ENCODE assay signal across 8 cellular contexts in genomic region chr5:160399402-160400353, GRCh38. TPM values are rescaled to one million over a fixed set of nuclear protein-coding genes. Genes with fewer than 3 reads are reported as not detected.
A peak's percentile ranks its signal among the peaks of the same experiment; 100 is the strongest.
DNase-seq lines count a peak whose midpoint lies in the region; ATAC-seq and TF ChIP-seq lines count a peak whose summit lies in the region.

FAM200C (minus strand) TSS chr5:160400054; CDS start chr5:160395490, 4,564 bp downstream.

- H3K36me3 ChIP-seq in SK-N-MC (ENCODE audit: insufficient read depth, low read length): peaks cover 26% of the 10 kb centered on the region
- H3K36me3 ChIP-seq in osteoblast (ENCODE audit: insufficient read depth, low read length): peaks cover 34% of the 10 kb centered on the region
- peaks cover 23% of the 10 kb centered on the region for H3K36me3 ChIP-seq in thoracic aorta

- no peaks in the 10 kb centered on the region for H4K20me1 ChIP-seq in osteoblast (ENCODE audit: insufficient read depth, low read length)

- peak within 1 kb of the TSS; percentile 89 for H3K4me3 ChIP-seq in SK-N-MC
- peak within 1 kb of the TSS; percentile 86 for H3K4me3 ChIP-seq in osteoblast (ENCODE audit: insufficient read depth, low read length)
- peak within 1 kb of the TSS; percentile 89 for H3K4me3 ChIP-seq in thoracic aorta

- H3K4me2 ChIP-seq in osteoblast (ENCODE audit: insufficient read depth, low read length): peak within 1 kb of the TSS; percentile 98

- peaks cover 38% of the 10 kb centered on the region for H3K79me2 ChIP-seq in osteoblast (ENCODE audit: insufficient read depth, low read length)

- peak; percentile 86 for ATAC-seq in HG02623 (IDR thresholded peaks at IDR 0.05; ENCODE audit: unreplicated experiment)
- ATAC-seq in activated naive CD4-positive, alpha-beta T cell treated with anti-CD3 and anti-CD28 coated beads, Interleukin-2, amount 50 U/mL, for 72 hours: peak; percentile 90 to 94
- peak; percentile 81 for ATAC-seq in thoracic aorta (ENCODE audit: insufficient number of reproducible peaks, low FRiP score, low read depth)

- H3K4me1 Mint-ChIP-seq in glutamatergic neuron (ENCODE audit: low read depth, unreplicated experiment): peaks cover 13% of the 10 kb centered on the region

- TF ChIP-seq CTCF in GM10266 (IDR thresholded peaks at IDR 0.05; ENCODE audit: control insufficient read depth, insufficient read depth, low read depth, missing control alignments): no peak
- TF ChIP-seq CTCF in glutamatergic neuron (IDR thresholded peaks at IDR 0.05; ENCODE audit: partially characterized antibody, unreplicated experiment): no peak
- TF ChIP-seq CTCF in osteoblast (IDR thresholded peaks at IDR 0.05; ENCODE audit: extremely low read depth, low read depth, low read length): no peak
- TF ChIP-seq CTCF in thoracic aorta (IDR thresholded peaks at IDR 0.05): no peak

- H3K27ac Mint-ChIP-seq in activated naive CD4-positive, alpha-beta T cell treated with anti-CD3 and anti-CD28 coated beads, Interleukin-2, amount 50 U/mL, for 72 hours: peak within 1 kb of the TSS; percentile 92 to 95
- peak within 1 kb of the TSS; percentile 97 for H3K27ac Mint-ChIP-seq in glutamatergic neuron (ENCODE audit: unreplicated experiment)

- H3K36me3 Mint-ChIP-seq in activated naive CD4-positive, alpha-beta T cell treated with anti-CD3 and anti-CD28 coated beads, Interleukin-2, amount 50 U/mL, for 72 hours: peaks cover 11 to 14% of the 10 kb centered on the region in 2 donors
- H3K36me3 Mint-ChIP-seq in glutamatergic neuron (ENCODE audit: unreplicated experiment): no peaks in the 10 kb centered on the region

- H3K9me3 ChIP-seq in SK-N-MC (ENCODE audit: low read depth, low read length) (no peaks in the 10 kb centered on the region), osteoblast (ENCODE audit: low read depth, low read length) (no peaks in the 10 kb centered on the region), thoracic aorta (no peaks in the 10 kb centered on the region)

- H3K9me3 Mint-ChIP-seq in activated naive CD4-positive, alpha-beta T cell treated with anti-CD3 and anti-CD28 coated beads, Interleukin-2, amount 50 U/mL, for 72 hours: no peaks in the 10 kb centered on the region
- peaks cover 10% of the 10 kb centered on the region for H3K9me3 Mint-ChIP-seq in glutamatergic neuron (ENCODE audit: unreplicated experiment)

- peak within 1 kb of the TSS; percentile 92 for H3K4me3 Mint-ChIP-seq in glutamatergic neuron (ENCODE audit: unreplicated experiment)

- no peaks in the 10 kb centered on the region for H3K27me3 ChIP-seq in osteoblast (ENCODE audit: insufficient read depth, low read length)
- no peaks in the 10 kb centered on the region for H3K27me3 ChIP-seq in thoracic aorta (replicated peaks; ENCODE audit: insufficient read depth)

- H3K4me1 ChIP-seq in osteoblast (ENCODE audit: insufficient read depth, low read length) (peaks cover 11% of the 10 kb centered on the region), thoracic aorta (ENCODE audit: control insufficient read depth in 1 of 2, low read depth in 2 of 2) (peaks cover 6 to 29% of the 10 kb centered on the region in 2 donors)

- DNase-seq in GM10266 (ENCODE audit: extremely low spot score) (peak; percentile 87), NCI-H1092 (lab: John Stamatoyannopoulos, UW) (peak; percentile 80), SK-N-MC (ENCODE audit: low read depth, low spot score) (peak; percentile 75), glutamatergic neuron (peak; percentile 95), osteoblast (ENCODE audit: insufficient read length, low spot score, missing footprints) (peak; percentile 97), thoracic aorta (ENCODE audit: low spot score) (peak; percentile 56)
- DNase-seq in activated naive CD4-positive, alpha-beta T cell treated with anti-CD3 and anti-CD28 coated beads, Interleukin-2, amount 50 U/mL, for 72 hours (ENCODE audit: low spot score in 2 of 2): peak; percentile 73 to 90

- peaks cover 6% of the 10 kb centered on the region for H3K27me3 Mint-ChIP-seq in glutamatergic neuron (ENCODE audit: unreplicated experiment)

- H2AFZ ChIP-seq in osteoblast (ENCODE audit: low read length): peak within 1 kb of the TSS; percentile 93

- peak within 1 kb of the TSS; percentile 97 for H3K9ac ChIP-seq in SK-N-MC (ENCODE audit: insufficient read length)

- H3K27ac ChIP-seq in SK-N-MC (peak within 1 kb of the TSS; percentile 44; the same call in 1 of the 2 replicates), osteoblast (ENCODE audit: low read depth, low read length) (peak within 1 kb of the TSS; percentile 92), thoracic aorta (peak within 1 kb of the TSS; percentile 78 to 89)

RNA-seq across cellular contexts. Expression of gene FAM200C, which starts in this region (rescaled TPM):
- total RNA-seq in activated naive CD4-positive, alpha-beta T cell treated with anti-CD3 and anti-CD28 coated beads, Interleukin-2, amount 50 U/mL, for 72 hours: 1 to 10 TPM in 1 of 2 donors, under 1 TPM in 1; 0.82 to 1.1 TPM
- total RNA-seq in glutamatergic neuron (ENCODE audit: unreplicated experiment): 5.1 TPM
- total RNA-seq in osteoblast: 3.6 and 5.6 TPM in 2 replicates
- 1 to 10 TPM; 2.7 to 6.0 TPM for total RNA-seq in thoracic aorta

Comparison
In these comparisons a context has a peak if more than half of its experiments do, and no peak if none do; other contexts are left out.
1. Peak in every context shown above with its lines: DNase-seq, ATAC-seq, H3K4me3 ChIP-seq and H3K27ac ChIP-seq.